ENCODE assay signal across 1 cellular context in the genomic region with DNA sequence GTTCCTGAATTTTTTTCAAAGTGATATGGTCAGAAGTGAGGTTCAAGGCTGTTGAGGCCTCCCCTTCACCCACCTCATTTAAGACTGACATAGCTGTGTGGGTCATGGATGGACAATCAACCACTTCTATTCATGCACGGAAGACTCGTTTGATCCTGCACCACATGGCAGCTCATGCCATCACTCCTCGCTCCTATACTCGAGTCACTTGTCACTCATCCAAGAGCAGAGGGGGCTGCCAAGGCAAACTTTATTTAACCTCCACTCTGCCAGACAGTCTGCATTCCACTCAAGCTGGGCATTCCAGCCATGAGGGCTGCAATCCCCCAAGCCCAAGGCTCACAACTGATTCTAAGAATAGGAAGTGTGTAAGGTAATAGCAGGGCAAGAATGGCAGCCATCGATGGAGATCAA.
TF ChIP-seq lines count a peak whose summit lies in the region.

No MANE protein-coding gene starts in this region.

TF ChIP-seq in HepG2, 621 proteins besides CTCF, POLR2A, EP300 and RAD21 (continued from another document):
- TF ChIP-seq, protein P1, sequence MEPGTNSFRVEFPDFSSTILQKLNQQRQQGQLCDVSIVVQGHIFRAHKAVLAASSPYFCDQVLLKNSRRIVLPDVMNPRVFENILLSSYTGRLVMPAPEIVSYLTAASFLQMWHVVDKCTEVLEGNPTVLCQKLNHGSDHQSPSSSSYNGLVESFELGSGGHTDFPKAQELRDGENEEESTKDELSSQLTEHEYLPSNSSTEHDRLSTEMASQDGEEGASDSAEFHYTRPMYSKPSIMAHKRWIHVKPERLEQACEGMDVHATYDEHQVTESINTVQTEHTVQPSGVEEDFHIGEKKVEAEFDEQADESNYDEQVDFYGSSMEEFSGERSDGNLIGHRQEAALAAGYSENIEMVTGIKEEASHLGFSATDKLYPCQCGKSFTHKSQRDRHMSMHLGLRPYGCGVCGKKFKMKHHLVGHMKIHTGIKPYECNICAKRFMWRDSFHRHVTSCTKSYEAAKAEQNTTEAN (CRISPR knock-in tag; conservative IDR thresholded peaks at IDR 0.05), result no peak
- TF ChIP-seq, protein P2, sequence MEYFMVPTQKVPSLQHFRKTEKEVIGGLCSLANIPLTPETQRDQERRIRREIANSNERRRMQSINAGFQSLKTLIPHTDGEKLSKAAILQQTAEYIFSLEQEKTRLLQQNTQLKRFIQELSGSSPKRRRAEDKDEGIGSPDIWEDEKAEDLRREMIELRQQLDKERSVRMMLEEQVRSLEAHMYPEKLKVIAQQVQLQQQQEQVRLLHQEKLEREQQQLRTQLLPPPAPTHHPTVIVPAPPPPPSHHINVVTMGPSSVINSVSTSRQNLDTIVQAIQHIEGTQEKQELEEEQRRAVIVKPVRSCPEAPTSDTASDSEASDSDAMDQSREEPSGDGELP (IDR thresholded peaks at IDR 0.05; ENCODE audit: borderline replicate concordance, low read depth), result no peak
- no peak for TF ChIP-seq MXI1 (IDR thresholded peaks at IDR 0.05; ENCODE audit: borderline replicate concordance, low read depth, low read length)
- TF ChIP-seq HHEX (CRISPR knock-in tag; IDR thresholded peaks at IDR 0.05), result no peak
- no peak for TF ChIP-seq ZNF737 (CRISPR knock-in tag; IDR thresholded peaks at IDR 0.05; ENCODE audit: borderline replicate concordance)
- no peak for TF ChIP-seq FOXJ3 (CRISPR knock-in tag; IDR thresholded peaks at IDR 0.05; ENCODE audit: borderline replicate concordance)
- TF ChIP-seq, protein P3, sequence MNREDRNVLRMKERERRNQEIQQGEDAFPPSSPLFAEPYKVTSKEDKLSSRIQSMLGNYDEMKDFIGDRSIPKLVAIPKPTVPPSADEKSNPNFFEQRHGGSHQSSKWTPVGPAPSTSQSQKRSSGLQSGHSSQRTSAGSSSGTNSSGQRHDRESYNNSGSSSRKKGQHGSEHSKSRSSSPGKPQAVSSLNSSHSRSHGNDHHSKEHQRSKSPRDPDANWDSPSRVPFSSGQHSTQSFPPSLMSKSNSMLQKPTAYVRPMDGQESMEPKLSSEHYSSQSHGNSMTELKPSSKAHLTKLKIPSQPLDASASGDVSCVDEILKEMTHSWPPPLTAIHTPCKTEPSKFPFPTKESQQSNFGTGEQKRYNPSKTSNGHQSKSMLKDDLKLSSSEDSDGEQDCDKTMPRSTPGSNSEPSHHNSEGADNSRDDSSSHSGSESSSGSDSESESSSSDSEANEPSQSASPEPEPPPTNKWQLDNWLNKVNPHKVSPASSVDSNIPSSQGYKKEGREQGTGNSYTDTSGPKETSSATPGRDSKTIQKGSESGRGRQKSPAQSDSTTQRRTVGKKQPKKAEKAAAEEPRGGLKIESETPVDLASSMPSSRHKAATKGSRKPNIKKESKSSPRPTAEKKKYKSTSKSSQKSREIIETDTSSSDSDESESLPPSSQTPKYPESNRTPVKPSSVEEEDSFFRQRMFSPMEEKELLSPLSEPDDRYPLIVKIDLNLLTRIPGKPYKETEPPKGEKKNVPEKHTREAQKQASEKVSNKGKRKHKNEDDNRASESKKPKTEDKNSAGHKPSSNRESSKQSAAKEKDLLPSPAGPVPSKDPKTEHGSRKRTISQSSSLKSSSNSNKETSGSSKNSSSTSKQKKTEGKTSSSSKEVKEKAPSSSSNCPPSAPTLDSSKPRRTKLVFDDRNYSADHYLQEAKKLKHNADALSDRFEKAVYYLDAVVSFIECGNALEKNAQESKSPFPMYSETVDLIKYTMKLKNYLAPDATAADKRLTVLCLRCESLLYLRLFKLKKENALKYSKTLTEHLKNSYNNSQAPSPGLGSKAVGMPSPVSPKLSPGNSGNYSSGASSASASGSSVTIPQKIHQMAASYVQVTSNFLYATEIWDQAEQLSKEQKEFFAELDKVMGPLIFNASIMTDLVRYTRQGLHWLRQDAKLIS (CRISPR knock-in tag; IDR thresholded peaks at IDR 0.05), result no peak
- TF ChIP-seq KDM3A (CRISPR knock-in tag; IDR thresholded peaks at IDR 0.05; ENCODE audit: low read depth), result no peak
- TF ChIP-seq SKI (IDR thresholded peaks at IDR 0.05; ENCODE audit: partially characterized antibody), result no peak
TF ChIP-seq in HepG2: peak in this region for 0.
